Comparison of ENCODE assay signal across 14 cellular contexts in the genomic region with DNA sequence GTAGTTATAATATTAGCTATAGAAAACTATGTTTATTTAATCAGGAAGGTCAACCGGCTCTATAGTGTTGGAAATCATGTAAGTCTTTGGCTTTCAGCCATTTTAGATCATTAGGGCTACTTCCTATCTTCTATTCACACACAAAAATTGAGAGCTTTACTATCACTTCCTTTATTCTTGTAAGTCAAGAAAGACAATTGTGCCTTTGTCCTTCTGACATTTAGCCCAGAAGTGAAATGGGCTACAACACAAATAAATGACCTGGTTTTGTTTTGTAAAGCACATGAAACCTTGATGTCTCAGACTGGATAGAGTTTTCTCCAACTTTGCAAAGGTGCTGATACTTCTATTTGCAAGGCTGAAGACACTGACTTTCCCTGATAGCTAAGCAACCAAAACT.
A peak's percentile ranks its signal among the peaks of the same experiment; 100 is the strongest.
DNase-seq lines count a peak whose midpoint lies in the region; ATAC-seq, FAIRE-seq and TF ChIP-seq lines count a peak whose summit lies in the region.
"Had no signal": no experiment of that assay in that cellular context is flagged by ENCODE, and none has a peak within 500 bp of the region (broad histone marks: within the 10 kb centered on the region; RNA-seq: fewer than 3 reads in every experiment).

No MANE protein-coding gene starts in this region.

- CTCF ChIA-PET in endothelial cell of umbilical vein (lab: Charles Lee) = interaction anchor here (0.9 to 8.8 kb wide), 4 partner anchors 36 to 221 kb away, joined by 3 to 241 read pairs (median 4); no protein-coding TSS in a partner anchor

- no peak overlapping the region for H3K9ac ChIP-seq in Loucy (ENCODE audit: low read depth, low read length, poor library complexity, severe bottlenecking)
- no peak overlapping the region for H3K9ac ChIP-seq in endothelial cell of umbilical vein (replicated peaks; ENCODE audit: extremely low read depth, insufficient read depth, low read length)

- H2AFZ ChIP-seq in Loucy (ENCODE audit: low read length) = peak overlapping the region; percentile 72; the same call in 1 of the 2 replicates
- H2AFZ ChIP-seq in endothelial cell of umbilical vein (ENCODE audit: low read depth, low read length) = no peak overlapping the region

- ATAC-seq in GM18517 (IDR thresholded peaks at IDR 0.05; ENCODE audit: unreplicated experiment) (peak; percentile 75), GM21529 (IDR thresholded peaks at IDR 0.05; ENCODE audit: unreplicated experiment) (peak; percentile 75)
- ATAC-seq: activated CD4-positive, alpha-beta T cell treated with anti-CD3 and anti-CD28 coated beads for 36 hours; T-helper 17 cell had no signal

- H3F3A ChIP-seq in Loucy (ENCODE audit: low read depth) = no peaks in the 10 kb centered on the region

- POLR2A ChIA-PET in endothelial cell of umbilical vein (lab: Charles Lee) = no interaction called here

- no peaks in the 10 kb centered on the region for H4K20me1 ChIP-seq in Loucy (ENCODE audit: insufficient read depth, low read length, poor library complexity, severe bottlenecking)
- no peaks in the 10 kb centered on the region for H4K20me1 ChIP-seq in endothelial cell of umbilical vein (replicated peaks; ENCODE audit: control insufficient read depth, extremely low read depth, insufficient read depth, low read length)
- H4K20me1 ChIP-seq: BLaER1 treated with 17β-estradiol and CSF1 and Interleukin-3, amounts not matched to agents 10 nM and 100 nM had no signal

- H3K9me2 ChIP-seq in Loucy (replicated peaks; ENCODE audit: low read depth, low read length) = no peaks in the 10 kb centered on the region

- BruUV-seq in endothelial cell of umbilical vein (replicated peaks; lab: Mats Ljungman, UMichigan) = no TSS peak

- H3K9me1 ChIP-seq in endothelial cell of umbilical vein (replicated peaks; ENCODE audit: control insufficient read depth, extremely low read depth, insufficient read depth, low read length) = no peaks in the 10 kb centered on the region

- peak; percentile 82 for FAIRE-seq in endothelial cell of umbilical vein (lab: Jason Lieb, UNC)
- FAIRE-seq: kidney had no signal

- dilution Hi-C loops in endothelial cell of umbilical vein (cut with MboI; ENCODE audit: extremely low pct_ligation_motif_present, low sequenced_read_pairs) = no loop called here

- H3K9me3 ChIP-seq in Loucy (ENCODE audit: insufficient read depth, low read depth, low read length) = no peaks in the 10 kb centered on the region
- H3K9me3 ChIP-seq in endothelial cell of umbilical vein (replicated peaks; ENCODE audit: control insufficient read depth, insufficient read depth, low read length) = no peaks in the 10 kb centered on the region

- no peak overlapping the region for H3K4me3 ChIP-seq in Loucy (ENCODE audit: low read length, poor library complexity, severe bottlenecking)
- H3K4me3 ChIP-seq in endothelial cell of umbilical vein (replicated peaks in 1 of 3; ENCODE audit: insufficient read depth in 1 of 3, low read depth in 1 of 3, low read length in 3 of 3) = no peak overlapping the region
- H3K4me3 ChIP-seq: BLaER1 treated with 17β-estradiol and CSF1 and Interleukin-3, amounts not matched to agents 10 nM and 100 nM had no signal

- no peaks in the 10 kb centered on the region for H3K27me3 ChIP-seq in Loucy (ENCODE audit: insufficient read depth, low read length, poor library complexity, severe bottlenecking)
- H3K27me3 ChIP-seq in endothelial cell of umbilical vein (ENCODE audit: control insufficient read depth in 2 of 2, insufficient read depth in 2 of 2, low read length in 2 of 2) = no peaks in the 10 kb centered on the region

- DNase-seq in endothelial cell of umbilical vein (ENCODE audit: low read depth, low spot score) (peak; percentile 34), hypothalamus (lab: John Stamatoyannopoulos, UW) (no peak), NCI-H1048 (lab: John Stamatoyannopoulos, UW) (no peak), NCI-H1417 (lab: John Stamatoyannopoulos, UW) (no peak), NCI-H2107 treated with DMSO at 0.1 percent for 48 hours (lab: John Stamatoyannopoulos, UW; ENCODE audit: unreplicated experiment) (no peak)
- DNase-seq: activated CD4-positive, alpha-beta T cell treated with anti-CD3 and anti-CD28 coated beads for 36 hours; activated naive CD8-positive, alpha-beta T cell treated with anti-CD3 and anti-CD28 coated beads for 36 hours; activated T-cell treated with anti-CD3 and anti-CD28 coated beads for 4 hours; kidney; T-helper 17 cell had no signal

- H3K4me2 ChIP-seq in Loucy (ENCODE audit: low read depth, low read length, poor library complexity, severe bottlenecking) (no peak overlapping the region), endothelial cell of umbilical vein (ENCODE audit: insufficient read depth, low read length) (no peak overlapping the region)

- intact Hi-C loops in endothelial cell of umbilical vein (cut with micrococcal nuclease) = loop anchor here (5.0 kb wide), 1 partner anchor 123 kb away; a partner anchor contains a TSS

- H3K4me1 ChIP-seq in Loucy (ENCODE audit: insufficient read depth, low read length, poor library complexity, severe bottlenecking) (peaks cover 23% of the 10 kb centered on the region), endothelial cell of umbilical vein (ENCODE audit: control insufficient read depth, extremely low read depth, insufficient read depth, low read length) (peaks cover 17% of the 10 kb centered on the region)

- H3K79me2 ChIP-seq in Loucy (ENCODE audit: insufficient read depth, low read length) = no peaks in the 10 kb centered on the region
- no peaks in the 10 kb centered on the region for H3K79me2 ChIP-seq in endothelial cell of umbilical vein (ENCODE audit: control insufficient read depth, insufficient read depth, low read length)

- no peak for TF ChIP-seq POLR2A in endothelial cell of umbilical vein (IDR thresholded peaks at IDR 0.05; ENCODE audit: low read depth, low read length)

- TF ChIP-seq CTCF in Loucy (conservative IDR thresholded peaks at IDR 0.05; ENCODE audit: low read length) (no peak), endothelial cell of umbilical vein (IDR thresholded peaks at IDR 0.05; ENCODE audit: extremely low read depth in 1 of 2, insufficient read depth in 1 of 2, low read depth in 1 of 2, low read length in 2 of 2) (no peak)

- H3K36me3 ChIP-seq in Loucy (ENCODE audit: insufficient read depth, low read length) (no peaks in the 10 kb centered on the region), endothelial cell of umbilical vein (ENCODE audit: control insufficient read depth in 2 of 2, extremely low read depth in 1 of 2, insufficient read depth in 2 of 2, low read length in 2 of 2) (no peaks in the 10 kb centered on the region)
- H3K36me3 ChIP-seq: BLaER1 treated with 17β-estradiol and CSF1 and Interleukin-3, amounts not matched to agents 10 nM and 100 nM had no signal

- H3K27ac ChIP-seq in endothelial cell of umbilical vein (ENCODE audit: insufficient read depth, low read depth, low read length) = no peak overlapping the region

TF ChIP-seq in endothelial cell of umbilical vein, 7 proteins besides CTCF, POLR2A, EP300 and RAD21:
- TF ChIP-seq FOS (IDR thresholded peaks at IDR 0.05; ENCODE audit: borderline replicate concordance, insufficient read depth, low read length) = no peak
- TF ChIP-seq POLR2AphosphoS5 (IDR thresholded peaks at IDR 0.05; ENCODE audit: insufficient read depth, low read depth, low read length) = no peak
- TF ChIP-seq, protein P1, sequence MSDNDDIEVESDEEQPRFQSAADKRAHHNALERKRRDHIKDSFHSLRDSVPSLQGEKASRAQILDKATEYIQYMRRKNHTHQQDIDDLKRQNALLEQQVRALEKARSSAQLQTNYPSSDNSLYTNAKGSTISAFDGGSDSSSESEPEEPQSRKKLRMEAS (IDR thresholded peaks at IDR 0.05; ENCODE audit: insufficient read depth, insufficient read length) = no peak
- no peak for TF ChIP-seq MYC (IDR thresholded peaks at IDR 0.05; ENCODE audit: low read depth, low read length)
- no peak for TF ChIP-seq GATA2 (IDR thresholded peaks at IDR 0.05; ENCODE audit: insufficient read depth, insufficient read length, low read depth, low read length)
- TF ChIP-seq JUN (IDR thresholded peaks at IDR 0.05; ENCODE audit: borderline replicate concordance, insufficient read depth, insufficient read length, low read depth) = no peak
